Comparison of ENCODE assay signal across 2 cellular contexts in the genomic region with DNA sequence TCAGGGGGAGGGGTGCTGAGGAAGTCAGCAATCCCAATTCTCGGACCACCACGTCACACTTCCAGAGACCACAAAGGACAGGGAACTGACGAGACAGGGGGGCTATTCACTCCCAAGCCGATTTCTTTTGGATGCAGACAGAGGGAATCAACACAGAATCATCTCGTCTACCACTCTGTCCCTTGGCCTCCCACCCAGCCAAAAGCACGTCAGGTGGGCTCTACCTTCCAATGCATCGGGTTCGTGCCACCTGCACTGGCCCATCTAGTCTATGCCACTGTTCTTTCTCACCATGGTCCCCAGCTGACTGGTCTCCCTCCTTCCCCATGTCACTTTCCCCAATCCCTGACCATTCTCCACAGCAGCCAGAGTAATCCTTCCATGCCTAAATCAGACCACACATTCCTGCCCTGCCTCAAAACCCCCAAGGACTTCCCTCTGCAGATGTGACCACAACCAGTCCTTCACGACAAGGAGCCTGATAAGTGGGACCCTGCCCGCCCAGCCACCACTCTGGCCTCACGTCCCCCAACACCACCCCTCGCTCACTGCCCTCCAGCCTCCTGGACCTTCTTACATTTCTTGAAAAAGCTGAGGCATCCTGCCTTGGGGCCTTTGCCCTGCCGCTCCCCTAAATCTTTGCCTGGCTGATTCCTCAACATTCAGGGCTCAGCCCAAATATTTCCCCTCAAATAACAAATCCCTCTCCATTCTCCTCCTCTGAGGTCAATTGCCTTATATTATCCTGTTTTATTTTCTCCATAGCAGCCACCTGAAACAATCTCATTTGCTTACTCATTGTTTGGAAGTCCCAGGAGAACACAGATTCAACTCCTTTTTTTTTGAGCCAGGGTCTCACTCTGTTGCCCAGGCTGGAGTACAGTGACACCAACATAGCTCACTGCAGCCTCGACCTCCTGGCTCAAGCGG.
TF ChIP-seq lines count a peak whose summit lies in the region.

No MANE protein-coding gene starts in this region.

TF ChIP-seq in GM23338, 12 proteins besides CTCF, POLR2A, EP300 and RAD21:
- TF ChIP-seq STAT1 (IDR thresholded peaks at IDR 0.05; ENCODE audit: unreplicated experiment): no peak

TF ChIP-seq in GM12878, 131 proteins besides CTCF, POLR2A, EP300 and RAD21:
- TF ChIP-seq, protein P1, sequence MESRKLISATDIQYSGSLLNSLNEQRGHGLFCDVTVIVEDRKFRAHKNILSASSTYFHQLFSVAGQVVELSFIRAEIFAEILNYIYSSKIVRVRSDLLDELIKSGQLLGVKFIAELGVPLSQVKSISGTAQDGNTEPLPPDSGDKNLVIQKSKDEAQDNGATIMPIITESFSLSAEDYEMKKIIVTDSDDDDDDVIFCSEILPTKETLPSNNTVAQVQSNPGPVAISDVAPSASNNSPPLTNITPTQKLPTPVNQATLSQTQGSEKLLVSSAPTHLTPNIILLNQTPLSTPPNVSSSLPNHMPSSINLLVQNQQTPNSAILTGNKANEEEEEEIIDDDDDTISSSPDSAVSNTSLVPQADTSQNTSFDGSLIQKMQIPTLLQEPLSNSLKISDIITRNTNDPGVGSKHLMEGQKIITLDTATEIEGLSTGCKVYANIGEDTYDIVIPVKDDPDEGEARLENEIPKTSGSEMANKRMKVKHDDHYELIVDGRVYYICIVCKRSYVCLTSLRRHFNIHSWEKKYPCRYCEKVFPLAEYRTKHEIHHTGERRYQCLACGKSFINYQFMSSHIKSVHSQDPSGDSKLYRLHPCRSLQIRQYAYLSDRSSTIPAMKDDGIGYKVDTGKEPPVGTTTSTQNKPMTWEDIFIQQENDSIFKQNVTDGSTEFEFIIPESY (IDR thresholded peaks at IDR 0.05): no peak
- TF ChIP-seq TBL1XR1 (IDR thresholded peaks at IDR 0.05; ENCODE audit: low read depth, low read length) (no peak), RELA (IDR thresholded peaks at IDR 0.05; ENCODE audit: borderline replicate concordance, partially characterized antibody) (no peak)
